Comparison of ENCODE assay signal across 1 cellular context in genomic region chr17:56891751-56892150, GRCh38.
TF ChIP-seq lines count a peak whose summit lies in the region.

No MANE protein-coding gene starts in this region.

TF ChIP-seq in HepG2, 621 proteins besides CTCF, POLR2A, EP300 and RAD21:
- TF ChIP-seq XRCC5 (optimal IDR thresholded peaks at IDR 0.05; ENCODE audit: low read length) = peak; percentile 53
- TF ChIP-seq SRSF9 (IDR thresholded peaks at IDR 0.05; ENCODE audit: borderline replicate concordance, insufficient read depth, low read depth, low read length, poor library complexity, severe bottlenecking) = no peak
- peak; percentile 75; the same call in 1 of the 2 replicates for TF ChIP-seq HNRNPL (IDR thresholded peaks at IDR 0.05; ENCODE audit: low read depth, low read length)
- peak; percentile 21; the same call in 1 of the 2 replicates for TF ChIP-seq SMC3 (IDR thresholded peaks at IDR 0.05; ENCODE audit: low read length)
- no peak for TF ChIP-seq BORCS8-MEF2B (CRISPR knock-in tag; IDR thresholded peaks at IDR 0.05)
- TF ChIP-seq HIVEP1 (CRISPR knock-in tag; IDR thresholded peaks at IDR 0.05) = 0 out of 2 replicates have a peak, but pooled peaks have one; percentile 28
- no peak for TF ChIP-seq TBP (CRISPR knock-in tag; IDR thresholded peaks at IDR 0.05)
- no peak for TF ChIP-seq ATF3 (CRISPR knock-in tag; IDR thresholded peaks at IDR 0.05)
- no peak for TF ChIP-seq SMAD1 (CRISPR knock-in tag; IDR thresholded peaks at IDR 0.05; ENCODE audit: borderline replicate concordance, low read depth)
- TF ChIP-seq ZNF687 (CRISPR knock-in tag; IDR thresholded peaks at IDR 0.05) = peak; percentile 22; the same call in 1 of the 2 replicates
- TF ChIP-seq DNMT3B (CRISPR knock-in tag; conservative IDR thresholded peaks at IDR 0.05) = no peak
- TF ChIP-seq AGO2 (optimal IDR thresholded peaks at IDR 0.05; ENCODE audit: low read depth, low read length) = peak; percentile 27
- peak; percentile 42; the same call in 1 of the 2 replicates for TF ChIP-seq ZNF780A (CRISPR knock-in tag; IDR thresholded peaks at IDR 0.05)
- peak; percentile 48 for TF ChIP-seq STAG1 (CRISPR knock-in tag; IDR thresholded peaks at IDR 0.05)
- TF ChIP-seq, protein P1, sequence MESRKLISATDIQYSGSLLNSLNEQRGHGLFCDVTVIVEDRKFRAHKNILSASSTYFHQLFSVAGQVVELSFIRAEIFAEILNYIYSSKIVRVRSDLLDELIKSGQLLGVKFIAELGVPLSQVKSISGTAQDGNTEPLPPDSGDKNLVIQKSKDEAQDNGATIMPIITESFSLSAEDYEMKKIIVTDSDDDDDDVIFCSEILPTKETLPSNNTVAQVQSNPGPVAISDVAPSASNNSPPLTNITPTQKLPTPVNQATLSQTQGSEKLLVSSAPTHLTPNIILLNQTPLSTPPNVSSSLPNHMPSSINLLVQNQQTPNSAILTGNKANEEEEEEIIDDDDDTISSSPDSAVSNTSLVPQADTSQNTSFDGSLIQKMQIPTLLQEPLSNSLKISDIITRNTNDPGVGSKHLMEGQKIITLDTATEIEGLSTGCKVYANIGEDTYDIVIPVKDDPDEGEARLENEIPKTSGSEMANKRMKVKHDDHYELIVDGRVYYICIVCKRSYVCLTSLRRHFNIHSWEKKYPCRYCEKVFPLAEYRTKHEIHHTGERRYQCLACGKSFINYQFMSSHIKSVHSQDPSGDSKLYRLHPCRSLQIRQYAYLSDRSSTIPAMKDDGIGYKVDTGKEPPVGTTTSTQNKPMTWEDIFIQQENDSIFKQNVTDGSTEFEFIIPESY (CRISPR knock-in tag; IDR thresholded peaks at IDR 0.05) = peak; percentile 82
- TF ChIP-seq ZNF768 (CRISPR knock-in tag; IDR thresholded peaks at IDR 0.05) = peak; percentile 51; the same call in 1 of the 2 replicates
- no peak for TF ChIP-seq ZNF564 (CRISPR knock-in tag; IDR thresholded peaks at IDR 0.05)
